Comparison of ENCODE assay signal across 1 cellular context in the genomic region with DNA sequence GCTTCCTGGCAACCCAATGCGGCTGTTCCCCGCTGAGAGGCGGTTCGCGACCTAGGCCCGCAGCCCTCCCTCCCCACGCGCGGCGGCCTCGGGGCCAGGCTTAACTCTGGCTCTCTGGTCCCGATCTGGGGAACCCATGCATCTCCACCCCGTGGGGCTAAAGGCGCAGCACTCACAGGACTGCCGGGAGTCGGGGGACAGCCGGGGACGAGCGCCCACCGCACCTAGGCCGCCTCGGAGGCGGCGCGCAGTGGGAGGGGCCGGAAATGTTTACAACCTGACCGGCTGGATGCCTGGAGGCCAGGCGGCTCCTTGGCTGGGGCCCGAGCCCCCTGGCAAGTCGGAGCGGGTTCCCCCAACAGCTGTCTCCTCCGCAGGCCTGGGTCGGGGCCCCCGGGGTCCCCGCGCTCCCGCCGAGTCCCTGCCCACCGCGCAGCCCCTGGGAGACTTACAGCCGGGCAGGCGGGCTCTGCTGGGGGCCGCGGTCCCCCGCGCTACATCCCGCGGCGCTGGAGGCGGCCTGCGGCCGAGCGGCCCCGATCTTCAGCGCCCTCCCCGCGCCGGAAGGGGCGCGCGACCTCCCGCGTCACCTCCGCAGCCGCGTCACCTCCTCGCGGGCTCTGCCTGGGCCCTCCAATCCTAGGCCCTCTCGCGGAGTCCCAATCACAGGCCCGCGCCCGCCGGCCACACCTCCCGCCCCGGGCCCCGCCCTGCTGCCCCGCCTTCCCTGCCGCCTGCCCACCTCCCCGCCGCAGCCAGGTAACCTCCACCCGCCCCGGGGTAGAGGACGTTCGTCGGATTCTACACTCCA.
TF ChIP-seq lines count a peak whose summit lies in the region.

A gene with protein sequence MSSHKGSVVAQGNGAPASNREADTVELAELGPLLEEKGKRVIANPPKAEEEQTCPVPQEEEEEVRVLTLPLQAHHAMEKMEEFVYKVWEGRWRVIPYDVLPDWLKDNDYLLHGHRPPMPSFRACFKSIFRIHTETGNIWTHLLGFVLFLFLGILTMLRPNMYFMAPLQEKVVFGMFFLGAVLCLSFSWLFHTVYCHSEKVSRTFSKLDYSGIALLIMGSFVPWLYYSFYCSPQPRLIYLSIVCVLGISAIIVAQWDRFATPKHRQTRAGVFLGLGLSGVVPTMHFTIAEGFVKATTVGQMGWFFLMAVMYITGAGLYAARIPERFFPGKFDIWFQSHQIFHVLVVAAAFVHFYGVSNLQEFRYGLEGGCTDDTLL (minus strand): TSS at position 580 of the 811 bp plus-strand sequence. CDS start 7,242 bp downstream, outside the sequence.

TF ChIP-seq in IMR-90, 13 proteins besides CTCF, POLR2A, EP300 and RAD21:
- TF ChIP-seq MXI1 (IDR thresholded peaks at IDR 0.05; ENCODE audit: borderline replicate concordance, low read depth, low read length): 0 out of 2 replicates have a peak, but pooled peaks have one; percentile 16
- peak; percentile 81; the same call in 1 of the 2 replicates for TF ChIP-seq MAZ (IDR thresholded peaks at IDR 0.05; ENCODE audit: borderline replicate concordance, low read depth, low read length)
- TF ChIP-seq MAFK (IDR thresholded peaks at IDR 0.05; ENCODE audit: low read depth, low read length): no peak
